ENCODE assay signal across 10 cellular contexts in the genomic region with DNA sequence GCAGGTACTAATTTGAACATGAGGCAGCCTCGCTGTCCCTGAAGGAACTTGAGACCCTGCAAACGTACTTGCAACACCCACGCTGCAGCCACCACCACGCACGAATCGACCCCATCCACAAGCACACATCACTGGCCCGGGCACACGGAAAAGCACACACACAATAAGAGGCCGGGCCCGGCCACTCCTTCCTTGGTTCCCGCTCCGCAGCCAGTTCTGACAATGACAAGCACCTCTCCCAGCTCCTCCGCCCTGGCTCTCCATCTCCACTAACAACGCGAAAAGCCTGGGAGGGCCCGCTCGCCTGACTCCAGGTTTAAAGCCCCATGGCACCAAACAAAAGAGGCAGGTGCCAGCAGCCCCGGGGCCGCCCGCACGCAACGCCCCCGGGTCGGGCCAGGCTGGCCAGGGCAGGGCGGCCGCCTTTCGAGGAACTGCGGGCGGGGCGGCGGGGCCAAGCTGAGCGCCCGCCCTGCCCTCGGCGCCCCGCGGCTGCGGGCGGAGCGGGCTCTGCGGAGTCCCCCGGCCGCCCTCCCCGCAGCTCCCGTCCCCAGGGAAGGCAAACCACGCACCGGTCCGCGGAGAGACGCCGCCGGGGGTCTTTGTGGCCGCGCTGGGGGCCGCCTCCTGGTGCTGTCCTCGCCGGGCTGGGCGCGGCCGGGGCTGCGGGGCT. TPM values are rescaled to one million over a fixed set of nuclear protein-coding genes. Genes with fewer than 3 reads are reported as not detected.
DNase-seq lines count a peak whose midpoint lies in the region; TF ChIP-seq lines count a peak whose summit lies in the region.
"Had no signal": no experiment of that assay in that cellular context is flagged by ENCODE, and none has a peak within 500 bp of the region (broad histone marks: within the 10 kb centered on the region; RNA-seq: fewer than 3 reads in every experiment).

No MANE protein-coding gene starts in this region.

- peaks cover 0 to 8% (median 2%) of the 10 kb centered on the region in 5 experiments for H3K9me3 Mint-ChIP-seq in brain

- H3K79me2 ChIP-seq in Karpas-422 (ENCODE audit: low read length), result no peaks in the 10 kb centered on the region

- peak overlapping the region in 3 of 4 donors; percentile 36 to 48 (median 46) for H3K4me3 ChIP-seq in transverse colon
- no peak overlapping the region for H3K4me3 ChIP-seq in Karpas-422 (ENCODE audit: low read length)

- H3K9me3 ChIP-seq in transverse colon, result no peaks in the 10 kb centered on the region
- no peaks in the 10 kb centered on the region; the same call in 1 of the 2 replicates for H3K9me3 ChIP-seq in Karpas-422 (ENCODE audit: low read length)

- H3K4me1 ChIP-seq in transverse colon (no peaks in the 10 kb centered on the region), Karpas-422 (ENCODE audit: low read length) (no peaks in the 10 kb centered on the region)

- H3K9me2 ChIP-seq in Karpas-422 (replicated peaks; ENCODE audit: insufficient read depth, low read length), result no peaks in the 10 kb centered on the region

- no peak for TF ChIP-seq EP300 in transverse colon (IDR thresholded peaks at IDR 0.05; ENCODE audit: low read depth)

- intact Hi-C loops in transverse colon (cut with DNase I; ENCODE audit: low total_unique reads), result no loop called here

- DNase-seq in NCI-H2081 (lab: John Stamatoyannopoulos, UW) (peak; percentile 33 to 57), NCI-H2081 treated with DMSO at 0.1 percent for 48 hours (lab: John Stamatoyannopoulos, UW) (no peak), kidney tubule cell (ENCODE audit: low spot score) (peak; percentile 29), transverse colon (no peak), Karpas-422 (no peak), epidermal melanocyte (ENCODE audit: insufficient read length, low spot score) (no peak), COLO829 (ENCODE audit: low spot score) (no peak)

- H3K9ac ChIP-seq in Karpas-422 (ENCODE audit: low read length), result no peak overlapping the region

- H3K4me2 ChIP-seq in Karpas-422 (ENCODE audit: low read depth, low read length, poor library complexity, severe bottlenecking), result no peak overlapping the region

- in situ Hi-C loops in transverse colon (cut with MboI; ENCODE audit: low pct_ligation_motif_present in 1 of 4, low pct_unique_long_range_greater_than_20kb in 1 of 4, low sequenced_read_pairs in 3 of 4), result no loop called here

- no peaks in the 10 kb centered on the region for H4K20me1 ChIP-seq in Karpas-422 (ENCODE audit: insufficient read depth, low read depth, low read length)

- H3K27ac Mint-ChIP-seq in brain, result peak overlapping the region; percentile 96 to 99 (median 98)

- whole genome bisulfite sequencing in transverse colon (ENCODE audit: low coverage in 1 of 2), 2 donors, result 4% methylated on average over 50 of the region's 61 CpGs; no CpG with 5 or more reads in 1 of the 2 donors

- H3K36me3 ChIP-seq in transverse colon (no peaks in the 10 kb centered on the region), Karpas-422 (ENCODE audit: insufficient read depth, low read length) (no peaks in the 10 kb centered on the region)

- peak overlapping the region; percentile 22 to 54 (median 44) for H3K27ac ChIP-seq in transverse colon
- H3K27ac ChIP-seq in Karpas-422 (ENCODE audit: low read length), result no peak overlapping the region
- H3K27ac ChIP-seq: HL-60 had no signal

- H3K27me3 ChIP-seq in transverse colon (peaks cover 37% of the 10 kb centered on the region), Karpas-422 (ENCODE audit: low read length) (no peaks in the 10 kb centered on the region)

- peaks cover 73% of the 10 kb centered on the region for H3K4me1 Mint-ChIP-seq in brain

- no peak overlapping the region for H2AFZ ChIP-seq in Karpas-422 (ENCODE audit: low read length)

- H3K27me3 Mint-ChIP-seq in brain, result peaks cover 14% of the 10 kb centered on the region

- H3K4me3 Mint-ChIP-seq in brain, result peak overlapping the region; percentile 93 to 99 (median 96)

- H3K36me3 Mint-ChIP-seq in brain, result peaks cover 29% of the 10 kb centered on the region

- TF ChIP-seq CTCF in brain (conservative IDR thresholded peaks at IDR 0.05) (no peak), transverse colon (IDR thresholded peaks at IDR 0.05) (no peak)

- no peak for TF ChIP-seq POLR2A in transverse colon (IDR thresholded peaks at IDR 0.05)

RNA-seq across cellular contexts. Expression of a gene that starts 0.5 kb away (rescaled TPM):
- 12.6 TPM for polyA plus RNA-seq in brain (ENCODE audit: insufficient read depth, low read depth, low replicate concordance)
- 10 to 100 TPM in 1 of 4 donors, 1 to 10 TPM in 3; 1.1 to 10.8 (median 6.7) TPM for total RNA-seq in transverse colon
- total RNA-seq in Karpas-422 (2014; rRNA removed; shearing (Covaris generic); ENCODE audit: low replicate concordance), result not detected in 2 replicates
- polyA plus RNA-seq: AG04450 had no signal

Comparison
In these comparisons a context has a peak if more than half of its experiments do, and no peak if none do; other contexts are left out.
1. DNase-seq: peak in NCI-H2081 (2 of 2) and kidney tubule cell (single experiment); none in NCI-H2081 treated with DMSO at 0.1 percent for 48 hours (single experiment), transverse colon (single experiment), Karpas-422 (single experiment), epidermal melanocyte (single experiment) and COLO829 (single experiment).